Comparison of ENCODE assay signal across 10 cellular contexts in the genomic region with DNA sequence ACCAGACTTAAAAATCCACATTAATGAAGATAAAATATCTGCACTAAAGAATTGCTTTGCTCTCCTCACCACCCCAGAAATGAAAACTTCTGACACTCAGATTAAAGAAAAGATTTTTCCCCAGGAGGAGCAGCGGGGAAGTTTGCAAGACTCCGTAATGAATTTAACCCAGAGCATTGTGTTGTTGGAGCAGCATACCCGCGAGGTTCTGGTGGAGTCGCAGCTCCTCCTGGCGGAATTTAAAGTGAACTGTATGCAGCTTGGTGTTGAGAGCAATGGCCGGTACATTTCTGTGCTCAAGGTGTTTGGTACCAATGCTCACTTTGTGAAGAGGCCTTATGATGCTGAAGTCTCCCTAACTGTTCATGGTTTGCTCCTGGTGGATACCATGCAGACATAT. TPM values are rescaled to one million over a fixed set of nuclear protein-coding genes. Genes with fewer than 3 reads are reported as not detected.
A peak's percentile ranks its signal among the peaks of the same experiment; 100 is the strongest.
DNase-seq lines count a peak whose midpoint lies in the region; ATAC-seq, FAIRE-seq and TF ChIP-seq lines count a peak whose summit lies in the region.
"Had no signal": no experiment of that assay in that cellular context is flagged by ENCODE, and none has a peak within 500 bp of the region (broad histone marks: within the 10 kb centered on the region; RNA-seq: fewer than 3 reads in every experiment).

No MANE protein-coding gene starts in this region.

- H3K79me2 ChIP-seq in endothelial cell of umbilical vein (ENCODE audit: control insufficient read depth, insufficient read depth, low read length), result no peaks in the 10 kb centered on the region

- no peaks in the 10 kb centered on the region for H3K27me3 Mint-ChIP-seq in CD4-positive, alpha-beta memory T cell
- no peaks in the 10 kb centered on the region for H3K27me3 Mint-ChIP-seq in neural crest cell (ENCODE audit: low read depth)

- no peaks in the 10 kb centered on the region for H3K9me1 ChIP-seq in endothelial cell of umbilical vein (replicated peaks; ENCODE audit: control insufficient read depth, extremely low read depth, insufficient read depth, low read length)

- DNase-seq in CD4-positive, alpha-beta memory T cell, result peak in 3 of 5 donors; percentile 9 to 19 (median 11)
- DNase-seq in LoVo (ENCODE audit: low spot score) (peak; percentile 25), endothelial cell of umbilical vein (ENCODE audit: low read depth, low spot score) (peak; percentile 24), neural crest cell (ENCODE audit: low read depth, low spot score) (peak; percentile 3), NCI-H128 (lab: John Stamatoyannopoulos, UW; ENCODE audit: unreplicated experiment) (no peak)
- DNase-seq: stimulated activated CD4-positive, alpha-beta T cell treated with anti-CD3 and anti-CD28 coated beads, Interleukin-4, amount 100 ng/mL, for 1 hour had no signal

- peaks cover 68 to 74% of the 10 kb centered on the region in 2 donors for H3K36me3 Mint-ChIP-seq in CD4-positive, alpha-beta memory T cell
- peaks cover 13% of the 10 kb centered on the region for H3K36me3 Mint-ChIP-seq in neural crest cell (ENCODE audit: low read depth)

- no peak overlapping the region for H3K4me2 ChIP-seq in endothelial cell of umbilical vein (ENCODE audit: insufficient read depth, low read length)

- TSS peak; percentile 32 for BruUV-seq in endothelial cell of umbilical vein (replicated peaks; lab: Mats Ljungman, UMichigan)

- peaks cover 65% of the 10 kb centered on the region for H3K36me3 ChIP-seq in CD4-positive, alpha-beta memory T cell (ENCODE audit: insufficient read depth, low read length)
- peaks cover 15 to 29% of the 10 kb centered on the region in 2 experiments for H3K36me3 ChIP-seq in endothelial cell of umbilical vein (ENCODE audit: control insufficient read depth in 2 of 2, extremely low read depth in 1 of 2, insufficient read depth in 2 of 2, low read length in 2 of 2)

- H3K4me1 ChIP-seq in CD4-positive, alpha-beta memory T cell (ENCODE audit: insufficient read depth, low read length), result no peaks in the 10 kb centered on the region
- H3K4me1 ChIP-seq in endothelial cell of umbilical vein (ENCODE audit: control insufficient read depth, extremely low read depth, insufficient read depth, low read length), result no peaks in the 10 kb centered on the region

- H3K27me3 ChIP-seq in CD4-positive, alpha-beta memory T cell (ENCODE audit: insufficient read depth, low read length), result no peaks in the 10 kb centered on the region
- no peaks in the 10 kb centered on the region for H3K27me3 ChIP-seq in endothelial cell of umbilical vein (ENCODE audit: control insufficient read depth in 2 of 2, insufficient read depth in 2 of 2, low read length in 2 of 2)

- no peak for TF ChIP-seq POLR2A in endothelial cell of umbilical vein (IDR thresholded peaks at IDR 0.05; ENCODE audit: low read depth, low read length)
- TF ChIP-seq POLR2A in GM18505 (IDR thresholded peaks at IDR 0.05; ENCODE audit: borderline replicate concordance, extremely low read depth, insufficient read depth, insufficient read length), result no peak

- intact Hi-C loops in CD4-positive, alpha-beta memory T cell (cut with micrococcal nuclease), result loop anchor here (1.0 kb wide), 1 partner anchor 158 kb away; no protein-coding TSS in a partner anchor
- intact Hi-C loops in endothelial cell of umbilical vein (cut with micrococcal nuclease), result loop anchor here (2.0 to 10.0 kb wide), 2 partner anchors 61 to 157 kb away; no protein-coding TSS in a partner anchor

- FAIRE-seq in endothelial cell of umbilical vein (lab: Jason Lieb, UNC), result no peak
- FAIRE-seq: colon had no signal

- no peaks in the 10 kb centered on the region for H3K9me3 Mint-ChIP-seq in CD4-positive, alpha-beta memory T cell
- no peaks in the 10 kb centered on the region for H3K9me3 Mint-ChIP-seq in neural crest cell

- H3K4me1 Mint-ChIP-seq in CD4-positive, alpha-beta memory T cell, result peaks cover 5 to 9% (median 8%) of the 10 kb centered on the region in 4 donors
- H3K4me1 Mint-ChIP-seq in neural crest cell, result no peaks in the 10 kb centered on the region

- TF ChIP-seq CTCF in endothelial cell of umbilical vein (IDR thresholded peaks at IDR 0.05; ENCODE audit: extremely low read depth in 1 of 2, insufficient read depth in 1 of 2, low read depth in 1 of 2, low read length in 2 of 2) (peak; percentile 33 to 39), neural crest cell (conservative IDR thresholded peaks at IDR 0.05) (peak; percentile 60)

- H3K9me3 ChIP-seq in CD4-positive, alpha-beta memory T cell (ENCODE audit: control insufficient read depth in 1 of 2, low read length in 2 of 2), result no peaks in the 10 kb centered on the region
- no peaks in the 10 kb centered on the region for H3K9me3 ChIP-seq in endothelial cell of umbilical vein (replicated peaks; ENCODE audit: control insufficient read depth, insufficient read depth, low read length)

- no peak overlapping the region for H2AFZ ChIP-seq in endothelial cell of umbilical vein (ENCODE audit: low read depth, low read length)

- CTCF ChIA-PET in CD4-positive, alpha-beta memory T cell (lab: Charles Lee; ENCODE audit: partially characterized antibody), result interaction anchor here (0.7 to 3.7 kb wide), 11 partner anchors 17 to 383 kb away, joined by 3 to 32 read pairs (median 5); no protein-coding TSS in a partner anchor
- CTCF ChIA-PET in endothelial cell of umbilical vein (lab: Charles Lee), result interaction anchor here (0.7 to 8.6 kb wide), 21 partner anchors 8 to 382 kb away, joined by 3 to 165 read pairs (median 6); no protein-coding TSS in a partner anchor

- H4K20me1 ChIP-seq in endothelial cell of umbilical vein (replicated peaks; ENCODE audit: control insufficient read depth, extremely low read depth, insufficient read depth, low read length), result no peaks in the 10 kb centered on the region

- peak overlapping the region in 1 of 7 donors; percentile 53 for H3K27ac Mint-ChIP-seq in CD4-positive, alpha-beta memory T cell
- H3K27ac Mint-ChIP-seq in neural crest cell (ENCODE audit: unreplicated experiment), result no peak overlapping the region

- POLR2A ChIA-PET in CD4-positive, alpha-beta memory T cell (lab: Charles Lee; ENCODE audit: partially characterized antibody), result interaction anchor here (1.2 to 1.3 kb wide), 2 partner anchors 65 to 151 kb away, joined by 3 read pairs; no protein-coding TSS in a partner anchor
- POLR2A ChIA-PET in endothelial cell of umbilical vein (lab: Charles Lee), result no interaction called here

- no peak overlapping the region for H3K4me3 Mint-ChIP-seq in CD4-positive, alpha-beta memory T cell
- no peak overlapping the region for H3K4me3 Mint-ChIP-seq in neural crest cell

- dilution Hi-C loops in endothelial cell of umbilical vein (cut with MboI; ENCODE audit: extremely low pct_ligation_motif_present, low sequenced_read_pairs), result no loop called here

- H3K27ac ChIP-seq in CD4-positive, alpha-beta memory T cell (ENCODE audit: low read depth, low read length), result no peak overlapping the region
- no peak overlapping the region for H3K27ac ChIP-seq in endothelial cell of umbilical vein (ENCODE audit: insufficient read depth, low read depth, low read length)

- no peak overlapping the region for H3K4me3 ChIP-seq in CD4-positive, alpha-beta memory T cell (ENCODE audit: low read length in 2 of 2)
- no peak overlapping the region for H3K4me3 ChIP-seq in endothelial cell of umbilical vein (replicated peaks in 1 of 3; ENCODE audit: insufficient read depth in 1 of 3, low read depth in 1 of 3, low read length in 3 of 3)

- ATAC-seq in HG02678 (IDR thresholded peaks at IDR 0.05; ENCODE audit: unreplicated experiment) (no peak), GM19467 (IDR thresholded peaks at IDR 0.05; ENCODE audit: unreplicated experiment) (no peak), GM18505 (IDR thresholded peaks at IDR 0.05; ENCODE audit: unreplicated experiment) (no peak)

- no peak overlapping the region for H3K9ac ChIP-seq in endothelial cell of umbilical vein (replicated peaks; ENCODE audit: extremely low read depth, insufficient read depth, low read length)

TF ChIP-seq in endothelial cell of umbilical vein, 7 proteins besides CTCF, POLR2A, EP300 and RAD21:
- TF ChIP-seq MYC (IDR thresholded peaks at IDR 0.05; ENCODE audit: low read depth, low read length) (no peak), POLR2AphosphoS5 (IDR thresholded peaks at IDR 0.05; ENCODE audit: insufficient read depth, low read depth, low read length) (no peak), FOS (IDR thresholded peaks at IDR 0.05; ENCODE audit: borderline replicate concordance, insufficient read depth, low read length) (no peak), EZH2 (IDR thresholded peaks at IDR 0.05; ENCODE audit: borderline replicate concordance, low read depth, low read length, severe bottlenecking) (no peak)

RNA-seq across cellular contexts. Expression of a gene that starts 46.4 kb away (rescaled TPM):
- total RNA-seq in CD4-positive, alpha-beta memory T cell, result 10 to 100 TPM; 92.7 to 96.3 TPM
- polyA plus RNA-seq in CD4-positive, alpha-beta memory T cell, result 10 to 100 TPM; 10.2 to 12.3 TPM
- total RNA-seq in endothelial cell of umbilical vein, result 41.7 and 48.5 TPM in 2 replicates
- 12.7 and 13.6 TPM in 2 replicates for polyA plus RNA-seq in endothelial cell of umbilical vein
- polyA plus RNA-seq in endothelial cell of umbilical vein (2011; cell fraction: cytosol; rRNA removed), result 14.4 and 16.4 TPM in 2 replicates
- polyA plus RNA-seq in endothelial cell of umbilical vein (2011; cell fraction: nucleus; rRNA removed), result 36.9 and 42.3 TPM in 2 replicates
- 13.9 and 15.2 TPM in 2 replicates for polyA plus RNA-seq in endothelial cell of umbilical vein (2012)
- 65.0 and 93.7 TPM in 2 replicates for polyA minus RNA-seq in endothelial cell of umbilical vein
- 23.1 TPM for polyA minus RNA-seq in endothelial cell of umbilical vein (2011; cell fraction: cytosol; rRNA and poly(A)+ RNA removed)
- 110 and 161 TPM in 2 replicates for polyA minus RNA-seq in endothelial cell of umbilical vein (2011; cell fraction: nucleus; rRNA and poly(A)+ RNA removed)
- total RNA-seq in neural crest cell, result 24.5 and 29.4 TPM in 2 replicates
